1 cellular context compared by ENCODE assay signal in the genomic region with DNA sequence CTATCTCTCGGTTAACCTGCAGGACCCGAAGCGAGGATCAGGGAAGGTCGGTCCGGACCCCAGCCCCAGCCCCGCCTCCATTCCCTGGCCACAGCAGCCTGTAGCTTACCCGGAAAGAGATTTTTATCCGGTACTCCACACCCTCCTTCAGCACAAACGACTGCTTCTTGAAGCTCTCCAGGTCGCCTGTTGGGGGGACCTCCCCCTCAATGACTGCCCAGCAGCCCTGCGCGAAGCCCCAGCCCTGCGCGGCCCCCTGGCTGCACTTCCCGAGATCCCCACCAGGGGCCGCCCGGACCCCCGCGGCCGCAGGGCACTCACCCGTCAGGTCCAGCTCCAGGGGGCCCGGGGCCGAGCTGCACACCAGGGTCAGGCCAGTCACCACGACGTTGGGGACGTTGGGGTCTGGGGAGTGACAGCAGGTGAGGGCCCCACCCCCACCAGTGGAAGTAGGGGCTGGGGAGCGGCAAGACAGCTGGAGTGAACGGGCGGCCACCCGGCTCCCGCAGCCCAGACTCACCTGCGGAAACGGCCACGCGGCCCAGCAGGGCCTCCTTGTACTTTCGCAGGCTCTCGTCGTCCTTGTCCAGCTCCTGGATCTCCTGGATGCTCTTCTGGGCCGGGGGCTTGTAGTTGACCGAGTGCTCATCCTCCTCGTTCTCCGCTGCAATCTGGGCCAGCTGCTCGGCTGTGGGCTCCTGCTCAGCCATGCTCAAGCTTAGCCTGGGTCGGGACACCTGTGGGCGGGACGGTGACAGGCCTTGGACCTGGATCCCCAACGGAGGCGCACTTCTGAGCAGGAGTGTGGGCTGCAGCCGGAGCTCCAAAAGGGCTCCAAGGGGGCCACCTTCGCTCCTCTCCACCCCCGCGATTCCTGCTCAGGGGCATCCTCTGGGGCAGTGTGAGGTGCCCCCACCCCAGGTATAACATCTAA.
TF ChIP-seq lines count a peak whose summit lies in the region.

No MANE protein-coding gene starts in this region.

TF ChIP-seq in K562, 482 proteins besides CTCF, POLR2A, EP300 and RAD21 (continued from another document):
- TF ChIP-seq DDX20 (tag; IDR thresholded peaks at IDR 0.05; ENCODE audit: low read depth) (no peak), ELF2 (CRISPR knock-in tag; IDR thresholded peaks at IDR 0.05) (no peak)
